Comparison of ENCODE assay signal across 24 cellular contexts in the genomic region with DNA sequence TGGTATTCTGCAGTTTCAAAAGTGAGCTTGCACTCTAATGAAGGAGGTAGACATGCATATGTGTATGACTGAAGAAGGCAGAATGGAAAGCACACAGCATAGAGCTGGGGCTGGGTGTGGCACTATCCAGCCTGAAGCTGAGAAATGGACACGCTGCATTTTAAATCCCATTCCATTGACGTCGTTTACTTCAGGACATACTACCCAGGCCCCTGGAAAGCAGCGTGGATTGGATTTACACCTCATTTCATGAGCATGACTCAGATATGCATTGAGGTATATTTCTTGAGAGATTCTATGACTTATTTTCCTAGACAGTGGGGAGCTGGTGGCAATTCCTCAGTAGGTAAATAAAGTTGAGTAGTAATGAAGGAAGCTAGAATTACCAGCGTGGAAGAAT.
DNase-seq lines count a peak whose midpoint lies in the region; ATAC-seq and TF ChIP-seq lines count a peak whose summit lies in the region.
"Had no signal": no experiment of that assay in that cellular context is flagged by ENCODE, and none has a peak within 500 bp of the region (broad histone marks: within the 10 kb centered on the region; RNA-seq: fewer than 3 reads in every experiment).

No MANE protein-coding gene starts in this region.

- no peak overlapping the region for H2AFZ ChIP-seq in osteoblast (ENCODE audit: low read length)
- H2AFZ ChIP-seq: GM23338 had no signal

- TF ChIP-seq CTCF in osteoblast (IDR thresholded peaks at IDR 0.05; ENCODE audit: extremely low read depth, low read depth, low read length): no peak

- H3K27me3 ChIP-seq in SJCRH30: no peaks in the 10 kb centered on the region
- H3K27me3 ChIP-seq in osteoblast (ENCODE audit: insufficient read depth, low read length): no peaks in the 10 kb centered on the region

- no peaks in the 10 kb centered on the region for H4K20me1 ChIP-seq in osteoblast (ENCODE audit: insufficient read depth, low read length)

- no peak overlapping the region for H3K4me3 ChIP-seq in SJCRH30
- H3K4me3 ChIP-seq in osteoblast (ENCODE audit: insufficient read depth, low read length): no peak overlapping the region
- H3K4me3 ChIP-seq: GM23338 had no signal

- H3K79me2 ChIP-seq in osteoblast (ENCODE audit: insufficient read depth, low read length): peaks cover 12% of the 10 kb centered on the region

- intact Hi-C loops in posterior vena cava (cut with DNase I): loop anchor here in 1 of 2 donors (10.0 kb wide), 1 partner anchor 303 kb away; no protein-coding TSS in a partner anchor

- ATAC-seq in HG03175 (IDR thresholded peaks at IDR 0.05; ENCODE audit: unreplicated experiment) (no peak), GM21447 (IDR thresholded peaks at IDR 0.05; ENCODE audit: unreplicated experiment) (no peak)
- ATAC-seq: GM23338 had no signal

- H3K36me3 ChIP-seq in SJCRH30: no peaks in the 10 kb centered on the region
- H3K36me3 ChIP-seq in osteoblast (ENCODE audit: insufficient read depth, low read length): peaks cover 11% of the 10 kb centered on the region

- H3K9me3 ChIP-seq in SJCRH30 (replicated peaks): no peaks in the 10 kb centered on the region
- H3K9me3 ChIP-seq in osteoblast (ENCODE audit: low read depth, low read length): no peaks in the 10 kb centered on the region
- H3K9me3 ChIP-seq: SK-N-SH had no signal

- DNase-seq in ELR (ENCODE audit: low read depth) (peak; percentile 50), LHCN-M2 (ENCODE audit: low read depth) (peak; percentile 26), SJCRH30 (peak; percentile 34 to 53), osteoblast (ENCODE audit: insufficient read length, low spot score, missing footprints) (peak; percentile 9), posterior vena cava (ENCODE audit: low spot score) (no peak), DMS53 (lab: John Stamatoyannopoulos, UW) (no peak)
- DNase-seq: C1 segment of cervical spinal cord; CD4-positive, alpha-beta memory T cell; COR-L47; DMS79; H9; HFFc6; Karpas-422; NCI-H1105 treated with DMSO at 0.1 percent for 48 hours; NCI-H146; NCI-H1930; NCI-H446 treated with DMSO at 0.1 percent for 48 hours; NCI-H526 treated with DMSO at 0.1 percent for 48 hours; RPMI8226; SHP77 treated with DMSO at 0.1 percent for 48 hours; SK-N-SH had no signal

- H3K27ac ChIP-seq in SJCRH30: no peak overlapping the region
- peak overlapping the region; percentile 4 for H3K27ac ChIP-seq in osteoblast (ENCODE audit: low read depth, low read length)

- H3K4me1 ChIP-seq in SJCRH30 (no peaks in the 10 kb centered on the region), osteoblast (ENCODE audit: insufficient read depth, low read length) (peaks cover 22% of the 10 kb centered on the region)

- no peak overlapping the region for H3K4me2 ChIP-seq in osteoblast (ENCODE audit: insufficient read depth, low read length)
- H3K4me2 ChIP-seq: GM23338, SK-N-SH had no signal

Comparison
In these comparisons a context has a peak if more than half of its experiments do, and no peak if none do; other contexts are left out.
1. DNase-seq: peak in ELR (single experiment), LHCN-M2 (single experiment), SJCRH30 (2 of 2) and osteoblast (single experiment); none in posterior vena cava (single experiment) and DMS53 (single experiment).